ENCODE assay signal across 1 cellular context in the genomic region with DNA sequence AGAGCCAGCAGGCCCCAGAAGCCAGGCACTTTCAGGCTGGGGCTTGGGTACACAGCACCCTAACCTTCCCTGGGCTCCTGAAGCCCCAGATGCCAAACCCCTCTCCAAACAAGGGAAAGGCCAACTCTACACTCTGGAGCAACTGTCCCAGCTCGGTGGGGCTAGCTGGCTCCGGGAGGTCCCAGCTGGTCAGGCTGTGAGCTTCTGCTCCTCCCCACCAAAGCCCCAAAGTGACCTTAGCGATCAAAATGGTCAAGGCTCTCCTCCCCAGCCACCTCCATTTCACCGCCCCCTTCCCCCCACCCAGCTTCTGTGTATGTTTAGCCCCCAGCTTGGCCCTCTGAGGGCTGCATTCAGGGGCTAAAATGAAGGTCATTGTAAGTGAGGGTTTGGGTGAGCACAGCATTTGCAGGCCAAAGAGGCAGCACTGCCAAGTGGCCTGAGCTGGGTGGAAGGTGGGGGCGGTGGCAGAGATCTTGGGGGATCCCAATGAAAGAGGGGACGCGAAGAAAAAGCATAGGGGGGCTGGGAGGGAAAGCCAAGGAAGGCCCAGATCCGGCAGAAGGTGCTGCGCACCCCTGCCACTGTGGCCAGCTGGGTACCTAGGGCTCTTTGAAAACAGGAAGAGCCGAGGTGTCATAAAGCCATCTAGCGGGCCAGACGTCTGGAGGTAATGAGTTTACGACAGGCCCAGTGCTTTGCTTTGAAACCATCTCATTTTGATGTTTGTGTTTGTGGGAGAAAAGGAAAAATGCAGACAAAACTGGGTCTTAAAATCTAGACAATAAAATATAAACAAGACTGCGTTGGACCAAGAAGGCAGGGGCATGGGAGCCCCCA.
TF ChIP-seq lines count a peak whose summit lies in the region.

No MANE protein-coding gene starts in this region.

TF ChIP-seq in HepG2, 621 proteins besides CTCF, POLR2A, EP300 and RAD21:
- no peak for TF ChIP-seq TCF7L2 (IDR thresholded peaks at IDR 0.05; ENCODE audit: low read depth, low read length)
